1 cellular context compared by ENCODE assay signal in genomic region chr3:122512284-122512683, GRCh38.
TF ChIP-seq lines count a peak whose summit lies in the region.

No MANE protein-coding gene starts in this region.

TF ChIP-seq in neural cell, 6 proteins besides CTCF, POLR2A, EP300 and RAD21 (continued from another document):
- TF ChIP-seq, protein P1, sequence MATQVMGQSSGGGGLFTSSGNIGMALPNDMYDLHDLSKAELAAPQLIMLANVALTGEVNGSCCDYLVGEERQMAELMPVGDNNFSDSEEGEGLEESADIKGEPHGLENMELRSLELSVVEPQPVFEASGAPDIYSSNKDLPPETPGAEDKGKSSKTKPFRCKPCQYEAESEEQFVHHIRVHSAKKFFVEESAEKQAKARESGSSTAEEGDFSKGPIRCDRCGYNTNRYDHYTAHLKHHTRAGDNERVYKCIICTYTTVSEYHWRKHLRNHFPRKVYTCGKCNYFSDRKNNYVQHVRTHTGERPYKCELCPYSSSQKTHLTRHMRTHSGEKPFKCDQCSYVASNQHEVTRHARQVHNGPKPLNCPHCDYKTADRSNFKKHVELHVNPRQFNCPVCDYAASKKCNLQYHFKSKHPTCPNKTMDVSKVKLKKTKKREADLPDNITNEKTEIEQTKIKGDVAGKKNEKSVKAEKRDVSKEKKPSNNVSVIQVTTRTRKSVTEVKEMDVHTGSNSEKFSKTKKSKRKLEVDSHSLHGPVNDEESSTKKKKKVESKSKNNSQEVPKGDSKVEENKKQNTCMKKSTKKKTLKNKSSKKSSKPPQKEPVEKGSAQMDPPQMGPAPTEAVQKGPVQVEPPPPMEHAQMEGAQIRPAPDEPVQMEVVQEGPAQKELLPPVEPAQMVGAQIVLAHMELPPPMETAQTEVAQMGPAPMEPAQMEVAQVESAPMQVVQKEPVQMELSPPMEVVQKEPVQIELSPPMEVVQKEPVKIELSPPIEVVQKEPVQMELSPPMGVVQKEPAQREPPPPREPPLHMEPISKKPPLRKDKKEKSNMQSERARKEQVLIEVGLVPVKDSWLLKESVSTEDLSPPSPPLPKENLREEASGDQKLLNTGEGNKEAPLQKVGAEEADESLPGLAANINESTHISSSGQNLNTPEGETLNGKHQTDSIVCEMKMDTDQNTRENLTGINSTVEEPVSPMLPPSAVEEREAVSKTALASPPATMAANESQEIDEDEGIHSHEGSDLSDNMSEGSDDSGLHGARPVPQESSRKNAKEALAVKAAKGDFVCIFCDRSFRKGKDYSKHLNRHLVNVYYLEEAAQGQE (IDR thresholded peaks at IDR 0.05; ENCODE audit: borderline replicate concordance) = no peak
- TF ChIP-seq POLR2AphosphoS5 (IDR thresholded peaks at IDR 0.05) (no peak), MXI1 (conservative IDR thresholded peaks at IDR 0.05; ENCODE audit: poor library complexity, severe bottlenecking) (no peak), EZH2 (IDR thresholded peaks at IDR 0.05; ENCODE audit: borderline replicate concordance, insufficient read depth, low read length, poor library complexity, severe bottlenecking) (no peak)
